9 cellular contexts compared by ENCODE assay signal in the genomic region with DNA sequence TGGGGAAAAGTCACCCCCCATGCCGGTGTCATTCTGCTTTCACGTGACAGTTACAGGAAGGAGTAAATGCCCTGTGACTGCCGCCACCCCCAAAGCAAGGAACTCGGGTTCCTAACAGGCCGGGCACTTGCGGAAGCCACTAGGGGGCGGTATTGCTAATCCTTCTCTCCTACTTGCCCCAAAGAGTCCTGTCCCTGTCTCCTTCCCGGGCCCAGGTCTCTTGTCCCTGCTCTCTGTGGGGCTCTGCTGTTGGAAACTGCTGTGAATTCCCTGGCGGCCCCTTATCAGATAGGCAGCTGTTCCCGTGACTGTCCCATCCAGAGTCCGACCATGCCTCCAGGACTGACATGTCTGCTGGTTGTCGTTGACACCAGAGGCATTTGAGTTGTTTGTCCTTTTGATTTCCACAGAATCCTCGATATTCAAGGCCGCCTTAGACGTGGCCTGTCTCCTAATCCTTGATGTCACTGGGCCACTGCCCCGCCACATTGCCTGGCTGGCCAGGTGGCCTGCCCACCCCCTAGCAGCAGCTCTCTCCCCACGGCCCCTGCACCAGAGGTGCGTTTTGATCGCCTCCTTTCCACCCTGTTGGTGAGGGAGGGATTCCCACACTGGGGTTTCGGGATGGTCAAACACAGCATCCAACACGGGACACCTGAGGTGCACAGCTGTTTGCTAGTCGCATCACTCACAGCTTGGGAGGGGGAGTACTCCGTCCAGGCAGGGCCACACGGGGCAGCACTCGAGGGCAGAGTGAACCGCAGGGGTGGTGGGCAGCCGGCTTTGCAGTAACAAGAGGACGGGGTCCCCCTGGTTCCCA. TPM values are rescaled to one million over a fixed set of nuclear protein-coding genes. Genes with fewer than 3 reads are reported as not detected.
DNase-seq lines count a peak whose midpoint lies in the region; ATAC-seq lines count a peak whose summit lies in the region.
"Had no signal": no experiment of that assay in that cellular context is flagged by ENCODE, and none has a peak within 500 bp of the region (broad histone marks: within the 10 kb centered on the region; RNA-seq: fewer than 3 reads in every experiment).

No MANE protein-coding gene starts in this region.

- no peaks in the 10 kb centered on the region for H3K9me3 ChIP-seq in mesenchymal stem cell (ENCODE audit: control insufficient read depth, low read length)
- H3K9me3 ChIP-seq: BLaER1 treated with 17β-estradiol and CSF1 and Interleukin-3, amounts not matched to agents 10 nM and 100 nM had no signal

- H3K23ac ChIP-seq in mesenchymal stem cell (ENCODE audit: low read length in 2 of 2): no peak overlapping the region

- no peak overlapping the region for H2BK15ac ChIP-seq in mesenchymal stem cell (ENCODE audit: low read depth, poor library complexity, severe bottlenecking)

- no peaks in the 10 kb centered on the region for H3K9me3 Mint-ChIP-seq in effector memory CD8-positive, alpha-beta T cell

- no peaks in the 10 kb centered on the region for H3K4me1 Mint-ChIP-seq in effector memory CD8-positive, alpha-beta T cell (ENCODE audit: low read depth in 2 of 2)

- peak overlapping the region in 1 of 2 experiments; percentile 29 for H2BK12ac ChIP-seq in mesenchymal stem cell (ENCODE audit: low read length in 2 of 2)

- H3K36me3 Mint-ChIP-seq in effector memory CD8-positive, alpha-beta T cell (ENCODE audit: insufficient read depth): no peaks in the 10 kb centered on the region

- H3K4me1 ChIP-seq in mesenchymal stem cell (ENCODE audit: control insufficient read depth, insufficient read depth, low read depth, low read length): peaks cover 16% of the 10 kb centered on the region
- H3K4me1 ChIP-seq: BLaER1 treated with 17β-estradiol and CSF1 and Interleukin-3, amounts not matched to agents 10 nM and 100 nM had no signal

- H4K91ac ChIP-seq in mesenchymal stem cell (ENCODE audit: low read length): no peak overlapping the region

- H3K18ac ChIP-seq in mesenchymal stem cell (ENCODE audit: low read depth in 1 of 2, low read length in 2 of 2): peak overlapping the region in 1 of 2 experiments; percentile 77

- no peak overlapping the region for H3K4me3 ChIP-seq in mesenchymal stem cell (ENCODE audit: insufficient read depth in 1 of 2, low read depth in 1 of 2, low read length in 2 of 2)
- H3K4me3 ChIP-seq: BLaER1 treated with 17β-estradiol and CSF1 and Interleukin-3, amounts not matched to agents 10 nM and 100 nM had no signal

- H3K27ac ChIP-seq in mesenchymal stem cell (ENCODE audit: low read length, poor library complexity, severe bottlenecking): no peak overlapping the region
- H3K27ac ChIP-seq: BLaER1 treated with 17β-estradiol and CSF1 and Interleukin-3, amounts not matched to agents 10 nM and 100 nM had no signal

- H4K8ac ChIP-seq in mesenchymal stem cell (ENCODE audit: low read length): no peak overlapping the region

- 57% methylated on average over 27 of the region's 28 CpGs for WGBS in mesenchymal stem cell

- H2AFZ ChIP-seq in mesenchymal stem cell (ENCODE audit: low read depth, low read length): no peak overlapping the region

- H3K27ac Mint-ChIP-seq in effector memory CD8-positive, alpha-beta T cell: no peak overlapping the region

- H3K36me3 ChIP-seq in mesenchymal stem cell (ENCODE audit: control insufficient read depth in 1 of 2, insufficient read depth in 2 of 2, low read depth in 1 of 2, low read length in 2 of 2): peaks cover 0 to 3% of the 10 kb centered on the region in 2 experiments

- H3K27me3 Mint-ChIP-seq in effector memory CD8-positive, alpha-beta T cell: no peaks in the 10 kb centered on the region

- DNase-seq in NCI-H1417 (lab: John Stamatoyannopoulos, UW) (peak; percentile 13 to 47 (median 35)), NCI-H1417 treated with DMSO at 0.1 percent for 48 hours (lab: John Stamatoyannopoulos, UW) (no peak), HPDE6-E6E7 (ENCODE audit: extremely low spot score) (peak; percentile 55), SK-N-DZ (ENCODE audit: low spot score) (peak; percentile 69), dermis blood vessel endothelial cell (peak; percentile 93), mesenchymal stem cell (peak; percentile 58)
- no peak for DNase-seq in effector memory CD8-positive, alpha-beta T cell

- no peak overlapping the region for H3K4me3 Mint-ChIP-seq in effector memory CD8-positive, alpha-beta T cell

- H2BK120ac ChIP-seq in mesenchymal stem cell (ENCODE audit: low read depth, low read length): no peak overlapping the region

- no peak for ATAC-seq in effector memory CD8-positive, alpha-beta T cell (replicated peaks)
- no peak for ATAC-seq in HG02588 (IDR thresholded peaks at IDR 0.05; ENCODE audit: unreplicated experiment)

- H3K27me3 ChIP-seq in mesenchymal stem cell (ENCODE audit: control insufficient read depth in 1 of 2, insufficient read depth in 1 of 2, low read length in 2 of 2): no peaks in the 10 kb centered on the region
- H3K27me3 ChIP-seq: BLaER1 treated with 17β-estradiol and CSF1 and Interleukin-3, amounts not matched to agents 10 nM and 100 nM had no signal

- no peaks in the 10 kb centered on the region for H3K79me1 ChIP-seq in mesenchymal stem cell (replicated peaks; ENCODE audit: low read length, poor library complexity, severe bottlenecking)

- no peak overlapping the region for H3K9ac ChIP-seq in mesenchymal stem cell (ENCODE audit: low read length)
- H3K9ac ChIP-seq: BLaER1 treated with 17β-estradiol and CSF1 and Interleukin-3, amounts not matched to agents 10 nM and 100 nM had no signal

- no peak overlapping the region for H2BK5ac ChIP-seq in mesenchymal stem cell (ENCODE audit: low read depth, low read length, poor library complexity, severe bottlenecking)

- no peak overlapping the region for H2AK5ac ChIP-seq in mesenchymal stem cell (ENCODE audit: low read length, severe bottlenecking)

- no peak overlapping the region for H3K4me2 ChIP-seq in mesenchymal stem cell (ENCODE audit: low read length, poor library complexity, severe bottlenecking)
- H3K4me2 ChIP-seq: BLaER1 treated with 17β-estradiol and CSF1 and Interleukin-3, amounts not matched to agents 10 nM and 100 nM had no signal

- no peak overlapping the region for H3K4ac ChIP-seq in mesenchymal stem cell (ENCODE audit: low read depth in 1 of 2, low read length in 2 of 2)

- no peak overlapping the region for H3K14ac ChIP-seq in mesenchymal stem cell (ENCODE audit: low read length in 2 of 2)

RNA-seq across cellular contexts. Expression of a gene that starts 37.3 kb away (rescaled TPM):
- 16.8 and 19.2 TPM in 2 replicates for polyA plus RNA-seq in SK-N-DZ (2014; cell fraction: cytosol; rRNA removed)
- 8.8 and 13.3 TPM in 2 replicates for polyA plus RNA-seq in SK-N-DZ (2014; cell fraction: nucleus; rRNA removed)
- total RNA-seq in dermis blood vessel endothelial cell: 2.2 and 5.8 TPM in 2 replicates
- polyA plus RNA-seq in mesenchymal stem cell (2013, experiment 1 of 2): 2.4 TPM
- polyA plus RNA-seq in mesenchymal stem cell (2013, experiment 2 of 2): 2.4 TPM

RNA-seq across cellular contexts. Expression of a gene that starts 57.4 kb away (rescaled TPM):
- polyA plus RNA-seq in SK-N-DZ (2014; cell fraction: cytosol; rRNA removed): not detected in 2 replicates
- not detected in 2 replicates for polyA plus RNA-seq in SK-N-DZ (2014; cell fraction: nucleus; rRNA removed)
- total RNA-seq in dermis blood vessel endothelial cell: 0.09 and 0.34 TPM in 2 replicates
- polyA plus RNA-seq in mesenchymal stem cell (2013, experiment 1 of 2): not detected
- polyA plus RNA-seq in mesenchymal stem cell (2013, experiment 2 of 2): not detected

Comparison
In these comparisons a context has a peak if more than half of its experiments do, and no peak if none do; other contexts are left out.
1. DNase-seq: peak in NCI-H1417 (3 of 3), HPDE6-E6E7 (single experiment), SK-N-DZ (single experiment), dermis blood vessel endothelial cell (single experiment) and mesenchymal stem cell (single experiment); none in NCI-H1417 treated with DMSO at 0.1 percent for 48 hours (single experiment) and effector memory CD8-positive, alpha-beta T cell (0 of 3).